Comparison of ENCODE assay signal across 16 cellular contexts in genomic region chr13:44955421-44955820, GRCh38.
"Had no signal": no experiment of that assay in that cellular context is flagged by ENCODE, and none has a peak within 500 bp of the region (broad histone marks: within the 10 kb centered on the region; RNA-seq: fewer than 3 reads in every experiment).

No MANE protein-coding gene starts in this region.

- H3K36me3 Mint-ChIP-seq: natural killer cell had no signal

- H3K27me3 ChIP-seq: vagina had no signal

- H3K27me3 Mint-ChIP-seq: activated T-helper 17 cell treated with anti-CD3 and anti-CD28 coated beads, Interleukin-2, amount 50 U/mL, for 72 hours; central memory CD8-positive, alpha-beta T cell; dendritic cell treated with granulocyte-macrophage colony-stimulating factor and Interleukin-4, amounts not matched to agents 40 ng/mL and 50 ng/mL, for 4 days; effector memory CD8-positive, alpha-beta T cell; stimulated activated naive CD8-positive, alpha-beta T cell treated with anti-CD3 and anti-CD28 coated beads, Interleukin-15, Interleukin-2, amounts not matched to agents 100 ng/mL and 50 ng/mL, for 24 hours had no signal

- DNase-seq: activated CD4-positive, alpha-beta T cell treated with anti-CD3 and anti-CD28 coated beads for 48 hours; activated CD8-positive, alpha-beta memory T cell treated with anti-CD3 and anti-CD28 coated beads for 24 hours; activated naive CD4-positive, alpha-beta T cell treated with anti-CD3 and anti-CD28 coated beads for 36 hours; activated T-cell treated with anti-CD3 and anti-CD28 coated beads for 4 hours; effector memory CD8-positive, alpha-beta T cell; erythroblast; hippocampal formation; natural killer cell; stimulated activated CD4-positive, alpha-beta T cell treated with anti-CD3 and anti-CD28 coated beads, Interleukin-15, amount 100 ng/mL, for 24 hours; stimulated activated CD4-positive, alpha-beta T cell treated with anti-CD3 and anti-CD28 coated beads, Interleukin-4, amount 100 ng/mL, for 24 hours; T-helper 9 cell had no signal

- H3K36me3 ChIP-seq: vagina had no signal

- H3K4me3 Mint-ChIP-seq: activated naive CD4-positive, alpha-beta T cell treated with anti-CD3 and anti-CD28 coated beads for 36 hours; activated T-helper 17 cell treated with anti-CD3 and anti-CD28 coated beads, Interleukin-2, amount 50 U/mL, for 72 hours; central memory CD8-positive, alpha-beta T cell; dendritic cell treated with granulocyte-macrophage colony-stimulating factor and Interleukin-4, amounts not matched to agents 40 ng/mL and 50 ng/mL, for 4 days; effector memory CD8-positive, alpha-beta T cell; natural killer cell; stimulated activated naive CD8-positive, alpha-beta T cell treated with anti-CD3 and anti-CD28 coated beads, Interleukin-15, Interleukin-2, amounts not matched to agents 100 ng/mL and 50 ng/mL, for 24 hours had no signal

- H3K9me3 ChIP-seq: vagina had no signal

- H3K4me1 ChIP-seq: vagina had no signal

- H3K9me3 Mint-ChIP-seq: activated naive CD4-positive, alpha-beta T cell treated with anti-CD3 and anti-CD28 coated beads for 36 hours; activated T-helper 17 cell treated with anti-CD3 and anti-CD28 coated beads, Interleukin-2, amount 50 U/mL, for 72 hours; central memory CD8-positive, alpha-beta T cell; dendritic cell treated with granulocyte-macrophage colony-stimulating factor and Interleukin-4, amounts not matched to agents 40 ng/mL and 50 ng/mL, for 4 days; effector memory CD8-positive, alpha-beta T cell; natural killer cell; stimulated activated naive CD8-positive, alpha-beta T cell treated with anti-CD3 and anti-CD28 coated beads, Interleukin-15, Interleukin-2, amounts not matched to agents 100 ng/mL and 50 ng/mL, for 24 hours had no signal

- H3K4me3 ChIP-seq: vagina had no signal

- H3K27ac Mint-ChIP-seq: activated naive CD4-positive, alpha-beta T cell treated with anti-CD3 and anti-CD28 coated beads for 36 hours; activated T-helper 17 cell treated with anti-CD3 and anti-CD28 coated beads, Interleukin-2, amount 50 U/mL, for 72 hours; dendritic cell treated with granulocyte-macrophage colony-stimulating factor and Interleukin-4, amounts not matched to agents 40 ng/mL and 50 ng/mL, for 4 days; effector memory CD8-positive, alpha-beta T cell; natural killer cell; stimulated activated naive CD8-positive, alpha-beta T cell treated with anti-CD3 and anti-CD28 coated beads, Interleukin-15, Interleukin-2, amounts not matched to agents 100 ng/mL and 50 ng/mL, for 24 hours had no signal

- H3K4me1 Mint-ChIP-seq: activated T-helper 17 cell treated with anti-CD3 and anti-CD28 coated beads, Interleukin-2, amount 50 U/mL, for 72 hours; central memory CD8-positive, alpha-beta T cell; natural killer cell had no signal

- H3K27ac ChIP-seq: vagina had no signal
